Comparison of ENCODE assay signal across 10 cellular contexts in genomic region chr3:128491071-128491899, GRCh38. TPM values are rescaled to one million over a fixed set of nuclear protein-coding genes. Genes with fewer than 3 reads are reported as not detected.
DNase-seq lines count a peak whose midpoint lies in the region; ATAC-seq and TF ChIP-seq lines count a peak whose summit lies in the region.
"Had no signal": no experiment of that assay in that cellular context is flagged by ENCODE, and none has a peak within 500 bp of the region (broad histone marks: within the 10 kb centered on the region; RNA-seq: fewer than 3 reads in every experiment).

No MANE protein-coding gene starts in this region.

- peak overlapping the region; percentile 25 for H3K27ac Mint-ChIP-seq in activated CD4-positive, alpha-beta T cell treated with anti-CD3 and anti-CD28 coated beads, Interleukin-2, amount 10 ng/mL, durations not matched to agents 7 days and 5 days
- H3K27ac Mint-ChIP-seq: activated naive CD8-positive, alpha-beta T cell treated with anti-CD3 and anti-CD28 coated beads, Interleukin-2, amount 10 ng/mL, durations not matched to agents 7 days and 5 days had no signal

- no peaks in the 10 kb centered on the region for H3K9me3 Mint-ChIP-seq in activated CD4-positive, alpha-beta T cell treated with anti-CD3 and anti-CD28 coated beads, Interleukin-2, amount 10 ng/mL, durations not matched to agents 7 days and 5 days
- H3K9me3 Mint-ChIP-seq: activated naive CD8-positive, alpha-beta T cell treated with anti-CD3 and anti-CD28 coated beads, Interleukin-2, amount 10 ng/mL, durations not matched to agents 7 days and 5 days had no signal

- peaks cover 20% of the 10 kb centered on the region for H3K4me1 Mint-ChIP-seq in activated CD4-positive, alpha-beta T cell treated with anti-CD3 and anti-CD28 coated beads, Interleukin-2, amount 10 ng/mL, durations not matched to agents 7 days and 5 days

- WGBS in sigmoid colon, 2 donors: 8 to 11% methylated on average over 34 of the region's 34 CpGs

- H3K27me3 Mint-ChIP-seq in activated CD4-positive, alpha-beta T cell treated with anti-CD3 and anti-CD28 coated beads, Interleukin-2, amount 10 ng/mL, durations not matched to agents 7 days and 5 days: peaks cover 73% of the 10 kb centered on the region

- H3K27me3 ChIP-seq in Panc1 (ENCODE audit: control insufficient read depth, insufficient read depth, low read length) (no peaks in the 10 kb centered on the region), left ventricle myocardium inferior (ENCODE audit: low read depth) (peaks cover 98% of the 10 kb centered on the region), sigmoid colon (peaks cover 71 to 100% (median 100%) of the 10 kb centered on the region in 3 donors)

- H3K9me3 ChIP-seq in Panc1 (ENCODE audit: control insufficient read depth, insufficient read depth, low read depth, low read length) (no peaks in the 10 kb centered on the region), left ventricle myocardium inferior (replicated peaks) (no peaks in the 10 kb centered on the region), sigmoid colon (no peaks in the 10 kb centered on the region)
- H3K9me3 ChIP-seq: neutrophil had no signal

- no peak overlapping the region for H3K4me3 Mint-ChIP-seq in activated CD4-positive, alpha-beta T cell treated with anti-CD3 and anti-CD28 coated beads, Interleukin-2, amount 10 ng/mL, durations not matched to agents 7 days and 5 days
- H3K4me3 Mint-ChIP-seq: activated naive CD8-positive, alpha-beta T cell treated with anti-CD3 and anti-CD28 coated beads, Interleukin-2, amount 10 ng/mL, durations not matched to agents 7 days and 5 days had no signal

- in situ Hi-C loops in Panc1 (cut with HindIII; ENCODE audit: low pct_unique_long_range_greater_than_20kb, low sequenced_read_pairs): no loop called here

- intact Hi-C loops in Panc1 (cut with micrococcal nuclease; ENCODE audit: unreplicated experiment): no loop called here
- intact Hi-C loops in left ventricle myocardium inferior (cut with micrococcal nuclease): loop anchor here (10.0 kb wide), 1 partner anchor 316 kb away; no protein-coding TSS in a partner anchor
- intact Hi-C loops in sigmoid colon (cut with DNase I): no loop called here

- no TSS peak for BruUV-seq in Panc1 (replicated peaks; lab: Mats Ljungman, UMichigan)

- no peaks in the 10 kb centered on the region for H3K36me3 Mint-ChIP-seq in activated CD4-positive, alpha-beta T cell treated with anti-CD3 and anti-CD28 coated beads, Interleukin-2, amount 10 ng/mL, durations not matched to agents 7 days and 5 days (ENCODE audit: low read depth)
- H3K36me3 Mint-ChIP-seq: activated naive CD8-positive, alpha-beta T cell treated with anti-CD3 and anti-CD28 coated beads, Interleukin-2, amount 10 ng/mL, durations not matched to agents 7 days and 5 days had no signal

- no peaks in the 10 kb centered on the region; the same call in 1 of the 2 replicates for H3K36me3 ChIP-seq in Panc1 (ENCODE audit: control insufficient read depth, insufficient read depth, low read length)
- no peaks in the 10 kb centered on the region for H3K36me3 ChIP-seq in left ventricle myocardium inferior
- H3K36me3 ChIP-seq in sigmoid colon: no peaks in the 10 kb centered on the region
- H3K36me3 ChIP-seq: neutrophil had no signal

- peak overlapping the region; percentile 97 for H3K27ac ChIP-seq in Panc1 (ENCODE audit: low read length)
- H3K27ac ChIP-seq in left ventricle myocardium inferior (replicated peaks): no peak overlapping the region
- no peak overlapping the region for H3K27ac ChIP-seq in sigmoid colon
- H3K27ac ChIP-seq: neutrophil had no signal

- ATAC-seq in Panc1: no peak
- no peak for ATAC-seq in GM21367 (IDR thresholded peaks at IDR 0.05; ENCODE audit: unreplicated experiment)
- ATAC-seq in GM21825 (IDR thresholded peaks at IDR 0.05; ENCODE audit: unreplicated experiment): no peak

- H3K4me3 ChIP-seq in Panc1 (ENCODE audit: low read depth in 2 of 2, low read length in 2 of 2) (peak overlapping the region in 1 of 2 experiments; percentile 92; a peak in 3 of 4 replicates), left ventricle myocardium inferior (peak overlapping the region; percentile 81), sigmoid colon (no peak overlapping the region)

- CTCF ChIA-PET in activated CD4-positive, alpha-beta T cell treated with anti-CD3 and anti-CD28 coated beads, Interleukin-2, amount 10 ng/mL, durations not matched to agents 7 days and 5 days (lab: Charles Lee): interaction anchor here (0.8 to 1.9 kb wide), 4 partner anchors 8 to 66 kb away, joined by 3 to 5 read pairs (median 4); no protein-coding TSS in a partner anchor
- CTCF ChIA-PET in Panc1 (lab: Charles Lee): interaction anchor here (2.4 kb wide), 1 partner anchor 66 kb away, joined by 7 read pairs; no protein-coding TSS in a partner anchor

- no peak for DNase-seq in activated CD4-positive, alpha-beta T cell treated with anti-CD3 and anti-CD28 coated beads, Interleukin-2, amount 10 ng/mL, durations not matched to agents 7 days and 5 days
- DNase-seq in activated CD4-positive, alpha-beta T cell treated with anti-CD3 and anti-CD28 coated beads for 1 hour: no peak
- no peak for DNase-seq in Panc1 (ENCODE audit: low read depth, low spot score)
- no peak for DNase-seq in left ventricle myocardium inferior
- DNase-seq in sigmoid colon: peak; percentile 61
- DNase-seq in CD1c-positive myeloid dendritic cell (ENCODE audit: extremely low spot score): no peak

- TF ChIP-seq POLR2A in sigmoid colon (IDR thresholded peaks at IDR 0.05): no peak

- POLR2A ChIA-PET in activated CD4-positive, alpha-beta T cell treated with anti-CD3 and anti-CD28 coated beads, Interleukin-2, amount 10 ng/mL, durations not matched to agents 7 days and 5 days (lab: Charles Lee): no interaction called here
- POLR2A ChIA-PET in Panc1 (lab: Charles Lee): interaction anchor here (0.7 kb wide), 1 partner anchor 368 kb away, joined by 3 read pairs; the partner anchor contains the start of gene RUVBL1

- H3K4me1 ChIP-seq in Panc1 (ENCODE audit: control insufficient read depth, insufficient read depth, low read length) (peaks cover 13% of the 10 kb centered on the region), left ventricle myocardium inferior (peaks cover 72% of the 10 kb centered on the region), sigmoid colon (peaks cover 0 to 69% (median 63%) of the 10 kb centered on the region in 4 donors)

- no peak for TF ChIP-seq EP300 in sigmoid colon (IDR thresholded peaks at IDR 0.05)

- TF ChIP-seq CTCF in Panc1 (IDR thresholded peaks at IDR 0.05): no peak
- no peak for TF ChIP-seq CTCF in left ventricle myocardium inferior (IDR thresholded peaks at IDR 0.05; ENCODE audit: borderline replicate concordance)
- TF ChIP-seq CTCF in sigmoid colon (IDR thresholded peaks at IDR 0.05): no peak

RNA-seq across cellular contexts. Expression of gene GATA2, which starts 1.7 kb away (rescaled TPM):
- total RNA-seq in activated CD4-positive, alpha-beta T cell treated with anti-CD3 and anti-CD28 coated beads, Interleukin-2, amount 10 ng/mL, durations not matched to agents 7 days and 5 days: not detected
- total RNA-seq in Panc1 (2021; ENCODE audit: unreplicated experiment) (74.6 TPM), left ventricle myocardium inferior (11.0 TPM), sigmoid colon (1 to 10 TPM; 2.1 to 6.6 (median 5.0) TPM)
- polyA plus RNA-seq in Panc1 (2012; ENCODE audit: insufficient read length): 68.5 TPM
- polyA plus RNA-seq in sigmoid colon: 1 to 10 TPM in 2 of 3 donors, under 1 TPM in 1; 0.46 to 5.2 (median 1.8) TPM
- total RNA-seq: activated naive CD8-positive, alpha-beta T cell treated with anti-CD3 and anti-CD28 coated beads, Interleukin-2, amount 10 ng/mL, durations not matched to agents 7 days and 5 days had no signal

RNA-seq across cellular contexts. Expression of gene DNAJB8, which starts 24.6 kb away (rescaled TPM):
- not detected for total RNA-seq in activated CD4-positive, alpha-beta T cell treated with anti-CD3 and anti-CD28 coated beads, Interleukin-2, amount 10 ng/mL, durations not matched to agents 7 days and 5 days
- total RNA-seq in Panc1 (2021; ENCODE audit: unreplicated experiment): not detected
- polyA plus RNA-seq in Panc1 (2012; ENCODE audit: insufficient read length): not detected
- total RNA-seq in left ventricle myocardium inferior: not detected
- total RNA-seq in sigmoid colon: not detected
- polyA plus RNA-seq in sigmoid colon: not detected
- total RNA-seq: activated naive CD8-positive, alpha-beta T cell treated with anti-CD3 and anti-CD28 coated beads, Interleukin-2, amount 10 ng/mL, durations not matched to agents 7 days and 5 days had no signal
